12 cellular contexts compared by ENCODE assay signal in genomic region chr2:48983556-48983955, GRCh38.
DNase-seq lines count a peak whose midpoint lies in the region; ATAC-seq and TF ChIP-seq lines count a peak whose summit lies in the region.
"Had no signal": no experiment of that assay in that cellular context is flagged by ENCODE, and none has a peak within 500 bp of the region (broad histone marks: within the 10 kb centered on the region; RNA-seq: fewer than 3 reads in every experiment).

No MANE protein-coding gene starts in this region.

- H3K27ac Mint-ChIP-seq in progenitor cell of endocrine pancreas: peak overlapping the region; percentile 29
- no peak overlapping the region for H3K27ac Mint-ChIP-seq in activated CD8-positive, alpha-beta T cell treated with anti-CD3 and anti-CD28 coated beads for 36 hours
- H3K27ac Mint-ChIP-seq: CD4-positive, alpha-beta T cell had no signal

- POLR2A ChIA-PET in activated CD8-positive, alpha-beta T cell treated with anti-CD3 and anti-CD28 coated beads for 36 hours (lab: Charles Lee): no interaction called here

- DNase-seq in SK-N-DZ (ENCODE audit: low spot score) (peak; percentile 86), left kidney (ENCODE audit: low read depth, low spot score) (peak; percentile 50), progenitor cell of endocrine pancreas (ENCODE audit: low spot score, unreplicated experiment) (no peak), MG63 (no peak), GM10266 (ENCODE audit: extremely low spot score) (no peak)
- DNase-seq in activated naive CD4-positive, alpha-beta T cell treated with anti-CD3 and anti-CD28 coated beads, Interleukin-2, amount 50 U/mL, for 16 hours: no peak
- no peak for DNase-seq in activated CD8-positive, alpha-beta T cell treated with anti-CD3 and anti-CD28 coated beads for 36 hours
- DNase-seq: ACHN; Caco-2; CD4-positive, alpha-beta T cell; H9; IMR-90 had no signal

- H3K27me3 Mint-ChIP-seq in progenitor cell of endocrine pancreas: no peaks in the 10 kb centered on the region
- peaks cover 3% of the 10 kb centered on the region for H3K27me3 Mint-ChIP-seq in activated CD8-positive, alpha-beta T cell treated with anti-CD3 and anti-CD28 coated beads for 36 hours
- H3K27me3 Mint-ChIP-seq: CD4-positive, alpha-beta T cell had no signal

- no peaks in the 10 kb centered on the region for H3K36me3 ChIP-seq in MG63

- H3K4me3 ChIP-seq in MG63: no peak overlapping the region

- H3K27me3 ChIP-seq in MG63: no peaks in the 10 kb centered on the region

- CTCF ChIA-PET in activated CD8-positive, alpha-beta T cell treated with anti-CD3 and anti-CD28 coated beads for 36 hours (lab: Charles Lee): no interaction called here

- no peak overlapping the region for H3K4me3 Mint-ChIP-seq in progenitor cell of endocrine pancreas (ENCODE audit: low read depth)
- no peak overlapping the region for H3K4me3 Mint-ChIP-seq in activated CD8-positive, alpha-beta T cell treated with anti-CD3 and anti-CD28 coated beads for 36 hours
- H3K4me3 Mint-ChIP-seq: CD4-positive, alpha-beta T cell; H9 had no signal

- no peak for TF ChIP-seq CTCF in progenitor cell of endocrine pancreas (IDR thresholded peaks at IDR 0.05; ENCODE audit: unreplicated experiment)
- no peak for TF ChIP-seq CTCF in activated CD8-positive, alpha-beta T cell treated with anti-CD3 and anti-CD28 coated beads for 36 hours (IDR thresholded peaks at IDR 0.05)
- TF ChIP-seq CTCF in GM10266 (IDR thresholded peaks at IDR 0.05; ENCODE audit: control insufficient read depth, insufficient read depth, low read depth, missing control alignments): no peak

- no peaks in the 10 kb centered on the region for H3K36me3 Mint-ChIP-seq in progenitor cell of endocrine pancreas (ENCODE audit: insufficient read depth)
- H3K36me3 Mint-ChIP-seq in activated CD8-positive, alpha-beta T cell treated with anti-CD3 and anti-CD28 coated beads for 36 hours (ENCODE audit: low read depth): no peaks in the 10 kb centered on the region

- H3K9me3 Mint-ChIP-seq in progenitor cell of endocrine pancreas (ENCODE audit: low read depth): no peaks in the 10 kb centered on the region
- no peaks in the 10 kb centered on the region for H3K9me3 Mint-ChIP-seq in activated CD8-positive, alpha-beta T cell treated with anti-CD3 and anti-CD28 coated beads for 36 hours
- H3K9me3 Mint-ChIP-seq: CD4-positive, alpha-beta T cell; H9 had no signal

- no peaks in the 10 kb centered on the region for H3K9me3 ChIP-seq in MG63
- H3K9me3 ChIP-seq: Caco-2 had no signal

- intact Hi-C loops in activated CD8-positive, alpha-beta T cell treated with anti-CD3 and anti-CD28 coated beads for 36 hours (cut with micrococcal nuclease): no loop called here

- ATAC-seq in activated CD8-positive, alpha-beta T cell treated with anti-CD3 and anti-CD28 coated beads for 36 hours: no peak

- H3K4me1 Mint-ChIP-seq in progenitor cell of endocrine pancreas (ENCODE audit: low read depth): no peaks in the 10 kb centered on the region
- H3K4me1 Mint-ChIP-seq in activated CD8-positive, alpha-beta T cell treated with anti-CD3 and anti-CD28 coated beads for 36 hours (ENCODE audit: low read depth): no peaks in the 10 kb centered on the region
- H3K4me1 Mint-ChIP-seq: H9 had no signal

Comparison
In these comparisons a context has a peak if more than half of its experiments do, and no peak if none do; other contexts are left out.
1. DNase-seq: peak in SK-N-DZ (single experiment) and left kidney (single experiment); none in progenitor cell of endocrine pancreas (single experiment), activated naive CD4-positive, alpha-beta T cell treated with anti-CD3 and anti-CD28 coated beads, Interleukin-2, amount 50 U/mL, for 16 hours (single experiment), activated CD8-positive, alpha-beta T cell treated with anti-CD3 and anti-CD28 coated beads for 36 hours (single experiment), MG63 (single experiment) and GM10266 (single experiment).